In the genomic region with DNA sequence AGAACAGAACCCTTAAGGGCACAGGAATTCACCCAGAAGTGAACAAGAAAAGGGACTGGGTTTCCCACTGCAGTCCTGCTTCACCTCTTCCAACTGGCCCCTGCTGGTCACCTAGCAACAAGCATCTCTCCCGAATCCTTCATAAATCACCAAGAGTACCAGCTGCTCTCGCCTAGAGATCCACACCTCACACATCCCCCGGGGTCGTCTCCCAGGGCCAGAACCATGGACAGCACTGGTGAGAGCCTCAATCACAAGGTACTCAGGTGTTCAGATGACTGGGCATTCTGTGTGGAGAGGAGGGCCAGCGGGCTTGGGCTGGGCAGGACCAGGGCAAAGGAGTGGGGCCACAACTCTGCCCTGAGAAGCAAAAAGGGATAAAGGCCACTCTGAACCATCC, we compare ENCODE assay signal across 17 cellular contexts.
DNase-seq lines count a peak whose midpoint lies in the region; ATAC-seq and TF ChIP-seq lines count a peak whose summit lies in the region.
"Had no signal": no experiment of that assay in that cellular context is flagged by ENCODE, and none has a peak within 500 bp of the region (broad histone marks: within the 10 kb centered on the region; RNA-seq: fewer than 3 reads in every experiment).

No MANE protein-coding gene starts in this region.

- in situ Hi-C loops in G401 (cut with HindIII; ENCODE audit: low sequenced_read_pairs) = no loop called here

- no peaks in the 10 kb centered on the region for H3K36me3 ChIP-seq in mesendoderm (ENCODE audit: control insufficient read depth, insufficient read depth, low read length)
- H3K36me3 ChIP-seq in esophagus squamous epithelium = no peaks in the 10 kb centered on the region

- H4K8ac ChIP-seq in H9 (replicated peaks; ENCODE audit: insufficient read length, low read depth, low read length) (no peak overlapping the region), mesendoderm (ENCODE audit: low read depth, low read length) (no peak overlapping the region)

- H4K91ac ChIP-seq in H9 (ENCODE audit: insufficient read length, low read depth, low read length) = no peak overlapping the region

- no peaks in the 10 kb centered on the region for H3K79me1 ChIP-seq in H9 (ENCODE audit: insufficient read depth, low read depth, low read length, poor library complexity, severe bottlenecking)
- H3K79me1 ChIP-seq in mesendoderm (ENCODE audit: low read length) = no peaks in the 10 kb centered on the region

- H4K5ac ChIP-seq in H9 (ENCODE audit: insufficient read length, low read depth, low read length) (no peak overlapping the region), mesendoderm (ENCODE audit: low read length) (no peak overlapping the region)

- H2BK12ac ChIP-seq in H9 (ENCODE audit: insufficient read length, low read depth, low read length) = no peak overlapping the region

- no peak overlapping the region for H2AFZ ChIP-seq in H9 (ENCODE audit: low read length)

- no peaks in the 10 kb centered on the region for H3K9me3 ChIP-seq in H9 (ENCODE audit: control insufficient read depth, low read depth, low read length)
- H3K9me3 ChIP-seq in esophagus squamous epithelium = no peaks in the 10 kb centered on the region

- peak; percentile 23 to 57 for DNase-seq in NCI-H524 (lab: John Stamatoyannopoulos, UW)
- no peak for DNase-seq in NCI-H524 treated with DMSO at 0.1 percent for 48 hours (lab: John Stamatoyannopoulos, UW)
- peak; percentile 55 for DNase-seq in H9
- peak; percentile 26 for DNase-seq in WTC11 (ENCODE audit: low spot score)
- peak; percentile 53 for DNase-seq in mesendoderm
- no peak for DNase-seq in G401 (ENCODE audit: low spot score)
- no peak for DNase-seq in esophagus squamous epithelium (lab: John Stamatoyannopoulos, UW)
- DNase-seq: C1 segment of cervical spinal cord, EL, KG1, NCI-H1436 treated with DMSO at 0.1 percent for 48 hours, NCI-H2029 treated with DMSO at 0.1 percent for 48 hours, NCI-H226, NCI-H526 treated with DMSO at 0.1 percent for 48 hours had no signal

- H2BK120ac ChIP-seq in H9 (ENCODE audit: low read depth, low read length, poor library complexity, severe bottlenecking) = no peak overlapping the region
- H2BK120ac ChIP-seq in mesendoderm (ENCODE audit: low read depth, low read length) = no peak overlapping the region

- no peak overlapping the region for H3K23ac ChIP-seq in H9 (ENCODE audit: insufficient read length, low read depth, low read length)
- H3K23ac ChIP-seq in mesendoderm (ENCODE audit: low read length) = no peak overlapping the region

- H3K27ac ChIP-seq in H9 (ENCODE audit: insufficient read length, low read depth, low read length) = no peak overlapping the region
- no peak overlapping the region for H3K27ac ChIP-seq in mesendoderm (ENCODE audit: low read depth, low read length)
- no peak overlapping the region for H3K27ac ChIP-seq in esophagus squamous epithelium

- H3K27me3 Mint-ChIP-seq in H9 (ENCODE audit: low read depth) (peaks cover 68% of the 10 kb centered on the region), WTC11 (ENCODE audit: low read depth) (peaks cover 17% of the 10 kb centered on the region)

- no peaks in the 10 kb centered on the region for H3K79me2 ChIP-seq in H9 (ENCODE audit: insufficient read depth, low read length)
- no peaks in the 10 kb centered on the region for H3K79me2 ChIP-seq in mesendoderm (ENCODE audit: control insufficient read depth, insufficient read depth, low read length)

- CTCF ChIA-PET in WTC11 (lab: Charles Lee) = interaction anchor here (1.2 to 4.8 kb wide), 3 partner anchors 352 to 367 kb away, joined by 4 to 46 read pairs (median 5); no protein-coding TSS in a partner anchor

- no peaks in the 10 kb centered on the region for H3K4me1 ChIP-seq in H9 (ENCODE audit: insufficient read depth, low read length)
- no peaks in the 10 kb centered on the region for H3K4me1 ChIP-seq in mesendoderm (ENCODE audit: control insufficient read depth, low read depth, low read length)
- no peaks in the 10 kb centered on the region for H3K4me1 ChIP-seq in esophagus squamous epithelium

- no peak overlapping the region for H3K56ac ChIP-seq in H9 (ENCODE audit: insufficient read length, low read depth, low read length)
- H3K56ac ChIP-seq in mesendoderm (ENCODE audit: low read length) = no peak overlapping the region

- H3K14ac ChIP-seq in H9 (ENCODE audit: insufficient read depth, low read length) = no peak overlapping the region; the same call in 1 of the 2 replicates

- no peak overlapping the region for H3T11ph ChIP-seq in H9 (ENCODE audit: low read length)

- H3K18ac ChIP-seq in H9 (ENCODE audit: insufficient read length, low read depth, low read length) (no peak overlapping the region), mesendoderm (ENCODE audit: low read length) (no peak overlapping the region)

- no peak overlapping the region for H3K4me3 ChIP-seq in mesendoderm (ENCODE audit: low read length)
- H3K4me3 ChIP-seq in esophagus squamous epithelium = no peak overlapping the region

- H3K9me3 Mint-ChIP-seq in H9 = no peaks in the 10 kb centered on the region
- H3K9me3 Mint-ChIP-seq in WTC11 = no peaks in the 10 kb centered on the region

- H3K4me3 Mint-ChIP-seq in H9 = no peak overlapping the region
- no peak overlapping the region for H3K4me3 Mint-ChIP-seq in WTC11

- TF ChIP-seq CTCF in H9 (conservative IDR thresholded peaks at IDR 0.05) (no peak), WTC11 (IDR thresholded peaks at IDR 0.05) (no peak), esophagus squamous epithelium (IDR thresholded peaks at IDR 0.05) (no peak)

- no peaks in the 10 kb centered on the region for H3K23me2 ChIP-seq in H9 (ENCODE audit: insufficient read length, low read depth, low read length, poor library complexity, severe bottlenecking)

- ATAC-seq in WTC11 (peak; percentile 35), GM19395 (IDR thresholded peaks at IDR 0.05; ENCODE audit: unreplicated experiment) (no peak)
- ATAC-seq: Panc1, Right ventricle myocardium inferior had no signal

- H3K4ac ChIP-seq in H9 (ENCODE audit: low read depth, low read length) (no peak overlapping the region), mesendoderm (ENCODE audit: low read depth, low read length) (no peak overlapping the region)

- H2BK5ac ChIP-seq in H9 (ENCODE audit: insufficient read length, low read length) (no peak overlapping the region), mesendoderm (ENCODE audit: low read length) (no peak overlapping the region)

- TF ChIP-seq POLR2A in esophagus squamous epithelium (IDR thresholded peaks at IDR 0.05) = no peak

- H3K4me2 ChIP-seq in H9 (ENCODE audit: insufficient read depth, insufficient read length, low read length) (no peak overlapping the region), mesendoderm (ENCODE audit: low read length) (no peak overlapping the region)

- H3K27me3 ChIP-seq in H9 (ENCODE audit: insufficient read depth, low read length) (no peaks in the 10 kb centered on the region), mesendoderm (ENCODE audit: insufficient read depth, low read length, poor library complexity) (no peaks in the 10 kb centered on the region), esophagus squamous epithelium (peaks cover 0 to 72% (median 0%) of the 10 kb centered on the region in 4 donors)

- POLR2A ChIA-PET in WTC11 (lab: Charles Lee) = no interaction called here

- H2AK5ac ChIP-seq in H9 (ENCODE audit: insufficient read length, low read length) (no peak overlapping the region), mesendoderm (ENCODE audit: low read length) (no peak overlapping the region)

- H3K27ac Mint-ChIP-seq in H9 (no peak overlapping the region), WTC11 (no peak overlapping the region)

- no peaks in the 10 kb centered on the region for H4K20me1 ChIP-seq in H9 (ENCODE audit: control insufficient read depth, insufficient read depth, insufficient read length)

- H2BK15ac ChIP-seq in H9 (ENCODE audit: low read depth, low read length) (no peak overlapping the region), mesendoderm (replicated peaks; ENCODE audit: low read depth) (no peak overlapping the region)

- no peaks in the 10 kb centered on the region for H3K36me3 Mint-ChIP-seq in H9 (ENCODE audit: insufficient read depth in 1 of 3, low read depth in 3 of 3)
- H3K36me3 Mint-ChIP-seq in WTC11 = no peaks in the 10 kb centered on the region

- H2BK20ac ChIP-seq in H9 (ENCODE audit: low read depth, low read length, poor library complexity, severe bottlenecking) = no peak overlapping the region

- no CpG with 5 or more reads among the region's 5 CpGs for WGBS in H9 (ENCODE audit: extremely low coverage, insufficient read length, low lambda C conversion rate)
- WGBS in mesendoderm (ENCODE audit: extremely low coverage, insufficient coverage, low lambda C conversion rate) = no CpG with 5 or more reads among the region's 5 CpGs
- WGBS in esophagus squamous epithelium, 2 donors = 28 to 33% methylated on average over 1 to 4 of the region's 5 CpGs

- H3K4me1 Mint-ChIP-seq in H9 (peaks cover 5 to 9% of the 10 kb centered on the region in 2 experiments; a peak in 3 of 4 replicates), WTC11 (peaks cover 3% of the 10 kb centered on the region; the same call in 1 of the 2 replicates)

- intact Hi-C loops in esophagus squamous epithelium (cut with DNase I) = no loop called here

- no peak overlapping the region for H3K9ac ChIP-seq in H9 (ENCODE audit: extremely low read depth, insufficient read length, low read length)
- H3K9ac ChIP-seq in mesendoderm (ENCODE audit: low read length) = no peak overlapping the region

TF ChIP-seq in WTC11, 78 proteins besides CTCF, POLR2A, EP300 and RAD21 (continues in another document):
- TF ChIP-seq FOXJ3 (CRISPR knock-in tag; IDR thresholded peaks at IDR 0.05; ENCODE audit: borderline replicate concordance) (no peak), CREB1 (CRISPR knock-in tag; IDR thresholded peaks at IDR 0.05) (no peak), ETV6 (CRISPR knock-in tag; IDR thresholded peaks at IDR 0.05) (no peak), TEAD1 (CRISPR knock-in tag; IDR thresholded peaks at IDR 0.05) (no peak)
- TF ChIP-seq, protein P1, sequence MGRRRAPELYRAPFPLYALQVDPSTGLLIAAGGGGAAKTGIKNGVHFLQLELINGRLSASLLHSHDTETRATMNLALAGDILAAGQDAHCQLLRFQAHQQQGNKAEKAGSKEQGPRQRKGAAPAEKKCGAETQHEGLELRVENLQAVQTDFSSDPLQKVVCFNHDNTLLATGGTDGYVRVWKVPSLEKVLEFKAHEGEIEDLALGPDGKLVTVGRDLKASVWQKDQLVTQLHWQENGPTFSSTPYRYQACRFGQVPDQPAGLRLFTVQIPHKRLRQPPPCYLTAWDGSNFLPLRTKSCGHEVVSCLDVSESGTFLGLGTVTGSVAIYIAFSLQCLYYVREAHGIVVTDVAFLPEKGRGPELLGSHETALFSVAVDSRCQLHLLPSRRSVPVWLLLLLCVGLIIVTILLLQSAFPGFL (CRISPR knock-in tag; IDR thresholded peaks at IDR 0.05; ENCODE audit: borderline replicate concordance) = no peak
- TF ChIP-seq, protein P2, sequence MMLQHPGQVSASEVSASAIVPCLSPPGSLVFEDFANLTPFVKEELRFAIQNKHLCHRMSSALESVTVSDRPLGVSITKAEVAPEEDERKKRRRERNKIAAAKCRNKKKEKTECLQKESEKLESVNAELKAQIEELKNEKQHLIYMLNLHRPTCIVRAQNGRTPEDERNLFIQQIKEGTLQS (CRISPR knock-in tag; conservative IDR thresholded peaks at IDR 0.05) = no peak

Comparison
In these comparisons a context has a peak if more than half of its experiments do, and no peak if none do; other contexts are left out.
1. DNase-seq: peak in NCI-H524 (2 of 2), H9 (single experiment), WTC11 (single experiment) and mesendoderm (single experiment); none in NCI-H524 treated with DMSO at 0.1 percent for 48 hours (single experiment), G401 (single experiment) and esophagus squamous epithelium (single experiment).